8 cellular contexts compared by ENCODE assay signal in the genomic region with DNA sequence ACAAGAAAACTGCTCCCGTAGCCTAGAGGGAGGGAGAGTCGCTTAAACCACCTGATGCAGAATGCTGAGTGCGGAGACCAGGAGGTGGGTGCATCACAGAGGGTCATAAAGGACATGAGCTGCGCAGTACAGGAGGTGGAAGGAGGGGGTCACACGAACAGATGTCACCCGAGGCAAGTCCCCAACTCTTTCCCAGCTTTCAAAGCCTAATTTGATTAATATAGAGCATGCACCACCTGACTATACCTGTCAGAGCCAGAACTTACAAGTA. TPM values are rescaled to one million over a fixed set of nuclear protein-coding genes. Genes with fewer than 3 reads are reported as not detected.
DNase-seq lines count a peak whose midpoint lies in the region; ATAC-seq, FAIRE-seq and TF ChIP-seq lines count a peak whose summit lies in the region.

No MANE protein-coding gene starts in this region.

- FAIRE-seq in GM19239 (lab: Jason Lieb, UNC) (peak; percentile 21), frontal cortex (lab: Jason Lieb, UNC) (no peak)

- H3K4me1 ChIP-seq in OCI-LY7 (ENCODE audit: insufficient read depth, low read length, poor library complexity, severe bottlenecking) (peaks cover 44% of the 10 kb centered on the region), esophagus muscularis mucosa (peaks cover 44 to 56% (median 52%) of the 10 kb centered on the region in 4 donors), gastrocnemius medialis (peaks cover 35 to 55% of the 10 kb centered on the region in 2 donors)

- CTCF ChIA-PET in OCI-LY7 (lab: Charles Lee; ENCODE audit: unreplicated experiment): interaction anchor here (1.1 kb wide), 1 partner anchor 17 kb away, joined by 3 read pairs; no protein-coding TSS in a partner anchor

- H2AFZ ChIP-seq in OCI-LY7 (ENCODE audit: low read length): peak overlapping the region; percentile 98; the same call in 1 of the 2 replicates

- WGBS in esophagus muscularis mucosa: 50% methylated on average over 6 of the region's 6 CpGs

- TF ChIP-seq CTCF in OCI-LY7 (conservative IDR thresholded peaks at IDR 0.05; ENCODE audit: low read length) (no peak), esophagus muscularis mucosa (IDR thresholded peaks at IDR 0.05) (no peak), gastrocnemius medialis (IDR thresholded peaks at IDR 0.05 in 4 of 5, conservative IDR thresholded peaks at IDR 0.05 in 1 of 5) (no peak)

- H4K20me1 ChIP-seq in OCI-LY7 (ENCODE audit: insufficient read depth, low read length): peaks cover 22% of the 10 kb centered on the region

- DNase-seq in GM19239 (ENCODE audit: insufficient read length, low spot score) (no peak), OCI-LY7 (ENCODE audit: low spot score) (no peak), esophagus muscularis mucosa (ENCODE audit: extremely low spot score) (no peak), gastrocnemius medialis (no peak), frontal cortex (ENCODE audit: low spot score in 2 of 2) (no peak), NCI-H446 (lab: John Stamatoyannopoulos, UW) (no peak), NCI-H1436 treated with DMSO at 0.1 percent for 48 hours (lab: John Stamatoyannopoulos, UW) (no peak)

- H3K36me3 ChIP-seq in OCI-LY7 (ENCODE audit: insufficient read depth, low read length) (peaks cover 4% of the 10 kb centered on the region; the same call in 1 of the 2 replicates), esophagus muscularis mucosa (no peaks in the 10 kb centered on the region), gastrocnemius medialis (no peaks in the 10 kb centered on the region)

- H3K27me3 ChIP-seq in esophagus muscularis mucosa: no peaks in the 10 kb centered on the region
- no peaks in the 10 kb centered on the region for H3K27me3 ChIP-seq in gastrocnemius medialis

- H3K4me3 ChIP-seq in OCI-LY7 (ENCODE audit: low read depth, low read length, poor library complexity, severe bottlenecking) (peak overlapping the region; percentile 73), esophagus muscularis mucosa (peak overlapping the region; percentile 75 to 97 (median 95)), gastrocnemius medialis (peak overlapping the region; percentile 61 to 87 (median 68))

- H3K4me2 ChIP-seq in OCI-LY7 (ENCODE audit: low read length): peak overlapping the region; percentile 92

- H3K9me3 ChIP-seq in OCI-LY7 (ENCODE audit: low read length) (no peaks in the 10 kb centered on the region), esophagus muscularis mucosa (no peaks in the 10 kb centered on the region), gastrocnemius medialis (no peaks in the 10 kb centered on the region)

- POLR2A ChIA-PET in OCI-LY7 (lab: Charles Lee): interaction anchor here (0.7 to 1.4 kb wide), 6 partner anchors 15 to 69 kb away, joined by 3 to 5 read pairs (median 3); no protein-coding TSS in a partner anchor

- no peak for TF ChIP-seq EP300 in esophagus muscularis mucosa (IDR thresholded peaks at IDR 0.05)

- ATAC-seq in gastrocnemius medialis (peak in 1 of 2 donors; percentile 1), HG03432 (IDR thresholded peaks at IDR 0.05; ENCODE audit: unreplicated experiment) (no peak)

- H3K79me2 ChIP-seq in OCI-LY7 (ENCODE audit: insufficient read depth, low read depth, low read length): peaks cover 38% of the 10 kb centered on the region

- no peak for TF ChIP-seq POLR2A in esophagus muscularis mucosa (IDR thresholded peaks at IDR 0.05; ENCODE audit: low read depth)
- TF ChIP-seq POLR2A in gastrocnemius medialis (IDR thresholded peaks at IDR 0.05): no peak

- H3K27ac ChIP-seq in OCI-LY7 (ENCODE audit: low read depth, low read length, poor library complexity, severe bottlenecking): no peak overlapping the region
- H3K27ac ChIP-seq in esophagus muscularis mucosa (replicated peaks in 1 of 4): peak overlapping the region; percentile 87 to 94 (median 90)
- peak overlapping the region; percentile 91 to 96 (median 94) for H3K27ac ChIP-seq in gastrocnemius medialis

- BruUV-seq in OCI-LY7 (replicated peaks; lab: Mats Ljungman, UMichigan): no TSS peak

- intact Hi-C loops in OCI-LY7 (cut with micrococcal nuclease; ENCODE audit: unreplicated experiment): loop anchor here (10.0 kb wide), 1 partner anchor 332 kb away; no protein-coding TSS in a partner anchor
- intact Hi-C loops in esophagus muscularis mucosa (cut with DNase I): loop anchor here (10.0 kb wide), 1 partner anchor 208 kb away; a partner anchor contains a TSS
- intact Hi-C loops in gastrocnemius medialis (cut with DNase I; ENCODE audit: low total_unique reads): loop anchor here (10.0 kb wide), 4 partner anchors 208 to 532 kb away; a partner anchor contains a TSS

- H3K9me2 ChIP-seq in OCI-LY7 (ENCODE audit: insufficient read depth, low read length): no peaks in the 10 kb centered on the region

- in situ Hi-C loops in gastrocnemius medialis (cut with MboI; ENCODE audit: low sequenced_read_pairs in 4 of 4): no loop called here

RNA-seq across cellular contexts. Expression of a gene that starts 0.9 kb away (rescaled TPM):
- total RNA-seq in OCI-LY7 (2014; rRNA removed; shearing (Covaris generic)): 66.9 and 68.8 TPM in 2 replicates
- total RNA-seq in OCI-LY7 (2022): 72.1 and 73.9 TPM in 2 replicates
- 10 to 100 TPM; 23.7 to 42.1 (median 37.5) TPM for total RNA-seq in esophagus muscularis mucosa
- total RNA-seq in gastrocnemius medialis: 10 to 100 TPM; 17.3 to 27.9 (median 26.5) TPM
- 83.6 TPM for total RNA-seq in frontal cortex
